Comparison of ENCODE assay signal across 10 cellular contexts in the genomic region with DNA sequence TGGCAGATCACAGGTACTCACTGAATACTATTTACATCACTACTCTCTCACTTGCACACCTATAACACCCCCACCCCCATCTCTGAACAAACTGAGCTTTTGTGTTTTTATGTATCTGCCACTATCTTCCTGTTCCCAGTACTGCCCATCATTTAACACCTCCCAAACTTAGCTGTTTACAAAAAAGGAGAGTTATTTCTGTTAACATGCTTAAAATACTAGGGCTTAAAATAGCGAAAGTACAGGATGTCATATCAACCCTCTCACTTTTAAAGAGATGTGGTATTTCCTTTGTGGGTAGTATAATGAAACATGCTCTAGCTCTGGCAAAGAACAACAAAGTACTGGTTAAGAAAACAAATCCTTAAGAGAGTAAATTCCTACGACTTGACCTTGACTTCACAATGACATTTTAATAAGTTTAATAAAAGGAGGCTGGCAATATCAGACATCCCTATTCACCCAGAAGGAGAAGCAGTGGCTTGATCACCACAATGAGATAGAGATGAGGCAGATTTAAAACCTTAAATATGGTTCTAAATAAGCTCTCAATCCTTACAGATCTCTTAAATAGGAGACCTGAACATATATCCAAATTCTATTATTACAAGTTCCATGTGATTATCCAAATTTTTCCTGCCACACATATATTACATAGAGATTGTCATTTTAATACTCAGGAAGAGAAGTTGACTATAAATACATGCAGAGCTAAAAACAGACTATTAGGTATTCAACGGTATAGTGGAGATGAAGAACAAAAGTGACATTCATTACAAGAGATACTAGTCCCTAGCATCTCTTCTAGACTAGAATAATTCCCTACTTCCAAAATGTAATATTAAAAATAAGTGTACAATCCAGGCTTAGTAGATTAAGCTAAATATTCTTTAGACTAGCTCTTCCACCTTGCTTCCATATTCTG. TPM values are rescaled to one million over a fixed set of nuclear protein-coding genes. Genes with fewer than 3 reads are reported as not detected.
A peak's percentile ranks its signal among the peaks of the same experiment; 100 is the strongest.
DNase-seq lines count a peak whose midpoint lies in the region; ATAC-seq and TF ChIP-seq lines count a peak whose summit lies in the region.
"Had no signal": no experiment of that assay in that cellular context is flagged by ENCODE, and none has a peak within 500 bp of the region (broad histone marks: within the 10 kb centered on the region; RNA-seq: fewer than 3 reads in every experiment).

No MANE protein-coding gene starts in this region.

- peak overlapping the region; percentile 76; the same call in 1 of the 2 replicates for H3K4me2 ChIP-seq in IMR-90 (ENCODE audit: low read depth, low read length)

- no peak overlapping the region for H3K4ac ChIP-seq in IMR-90 (ENCODE audit: low read depth, low read length)

- dilution Hi-C loops in IMR-90 (cut with HindIII; ENCODE audit: low sequenced_read_pairs, unreplicated experiment): no loop called here

- peak; percentile 89 for ATAC-seq in GM19395 (IDR thresholded peaks at IDR 0.05; ENCODE audit: unreplicated experiment)
- ATAC-seq in IMR-90 (ENCODE audit: low read depth): peak; percentile 84
- peak; percentile 55 for ATAC-seq in gastroesophageal sphincter

- POLR2A ChIA-PET in IMR-90 (lab: Charles Lee; ENCODE audit: unreplicated experiment): no interaction called here

- no peak overlapping the region for H3K23ac ChIP-seq in IMR-90 (ENCODE audit: low read depth, low read length)

- H3K14ac ChIP-seq in IMR-90 (replicated peaks; ENCODE audit: low read depth, low read length): no peak overlapping the region

- peaks cover 4% of the 10 kb centered on the region; the same call in 1 of the 2 replicates for H3K36me3 ChIP-seq in IMR-90 (ENCODE audit: control insufficient read depth, insufficient read depth, low read length)
- peaks cover 0 to under 1% of the 10 kb centered on the region in 2 donors for H3K36me3 ChIP-seq in gastroesophageal sphincter
- H3K36me3 ChIP-seq in esophagus squamous epithelium: no peaks in the 10 kb centered on the region

- CTCF ChIA-PET in IMR-90 (lab: Yijun Ruan, JAX): no interaction called here

- H2BK5ac ChIP-seq in IMR-90 (ENCODE audit: low read depth, low read length, poor library complexity, severe bottlenecking): no peak overlapping the region

- H2BK20ac ChIP-seq in IMR-90 (ENCODE audit: low read depth, low read length): no peak overlapping the region

- H3K79me1 ChIP-seq in IMR-90 (ENCODE audit: low read depth in 1 of 2, low read length in 2 of 2): peaks cover 26 to 45% of the 10 kb centered on the region in 2 experiments; a peak in 3 of 4 replicates

- H3K27me3 ChIP-seq in IMR-90 (ENCODE audit: control insufficient read depth, insufficient read depth, low read length) (no peaks in the 10 kb centered on the region), gastroesophageal sphincter (no peaks in the 10 kb centered on the region), esophagus squamous epithelium (no peaks in the 10 kb centered on the region)

- no CpG with 5 or more reads among the region's 3 CpGs for WGBS in IMR-90 (ENCODE audit: extremely low coverage in 2 of 2, insufficient read length in 1 of 2), 2 experiments
- 4 to 17% methylated on average over 3 of the region's 3 CpGs for WGBS in gastroesophageal sphincter (ENCODE audit: low coverage in 1 of 2), 2 donors
- 28 to 37% methylated on average over 3 of the region's 3 CpGs for WGBS in esophagus squamous epithelium, 2 donors

- H3K4me3 ChIP-seq in IMR-90 (ENCODE audit: insufficient read depth, low read depth, low read length): no peak overlapping the region
- no peak overlapping the region for H3K4me3 ChIP-seq in gastroesophageal sphincter
- no peak overlapping the region for H3K4me3 ChIP-seq in esophagus squamous epithelium
- H3K4me3 ChIP-seq: lung had no signal

- no peak overlapping the region for H4K5ac ChIP-seq in IMR-90 (ENCODE audit: low read depth, low read length)

- in situ Hi-C loops in IMR-90 (cut with MboI; ENCODE audit: low sequenced_read_pairs): no loop called here

- no peak for TF ChIP-seq EP300 in gastroesophageal sphincter (IDR thresholded peaks at IDR 0.05)

- no peak overlapping the region for H2AK9ac ChIP-seq in IMR-90 (replicated peaks; ENCODE audit: low read depth, low read length, poor library complexity)

- H3K9ac ChIP-seq in IMR-90 (ENCODE audit: low read depth, low read length): no peak overlapping the region

- no peaks in the 10 kb centered on the region for H3K9me3 ChIP-seq in IMR-90 (ENCODE audit: control insufficient read depth, insufficient read depth, low read length)
- no peaks in the 10 kb centered on the region for H3K9me3 ChIP-seq in gastroesophageal sphincter
- H3K9me3 ChIP-seq in esophagus squamous epithelium: no peaks in the 10 kb centered on the region

- no peak overlapping the region for H4K8ac ChIP-seq in IMR-90 (ENCODE audit: low read depth in 2 of 2, low read length in 2 of 2)

- H3K4me1 ChIP-seq in IMR-90 (ENCODE audit: control insufficient read depth, insufficient read depth, low read length) (peaks cover 6% of the 10 kb centered on the region; the same call in 1 of the 2 replicates), gastroesophageal sphincter (peaks cover 11 to 74% (median 24%) of the 10 kb centered on the region in 3 donors), esophagus squamous epithelium (peaks cover 0 to 42% (median 6%) of the 10 kb centered on the region in 3 donors)

- no peak for TF ChIP-seq CTCF in IMR-90 (conservative IDR thresholded peaks at IDR 0.05; ENCODE audit: low read depth, low read length)
- TF ChIP-seq CTCF in gastroesophageal sphincter (IDR thresholded peaks at IDR 0.05): no peak
- TF ChIP-seq CTCF in esophagus squamous epithelium (IDR thresholded peaks at IDR 0.05): no peak

- peaks cover 7% of the 10 kb centered on the region; the same call in 1 of the 2 replicates for H4K20me1 ChIP-seq in IMR-90 (ENCODE audit: insufficient read depth, low read length)

- intact Hi-C loops in IMR-90 (cut with micrococcal nuclease) (no loop called here), esophagus squamous epithelium (cut with DNase I) (no loop called here)

- no TSS peak for BruUV-seq in IMR-90 (replicated peaks; lab: Mats Ljungman, UMichigan)

- no peak overlapping the region for H4K91ac ChIP-seq in IMR-90 (ENCODE audit: insufficient read depth, low read depth, low read length)

- H2BK15ac ChIP-seq in IMR-90 (ENCODE audit: low read depth, low read length): no peak overlapping the region

- H3K27ac ChIP-seq in IMR-90 (ENCODE audit: insufficient read depth, low read length) (no peak overlapping the region), gastroesophageal sphincter (peak overlapping the region; percentile 36 to 70 (median 53)), esophagus squamous epithelium (peak overlapping the region in 2 of 4 donors; percentile 38 to 40)

- no peak overlapping the region for H2AK5ac ChIP-seq in IMR-90 (ENCODE audit: low read depth, low read length)

- peaks cover 5% of the 10 kb centered on the region for H3K9me1 ChIP-seq in IMR-90 (ENCODE audit: insufficient read depth, low read length)

- no peak overlapping the region for H3K56ac ChIP-seq in IMR-90 (ENCODE audit: extremely low read depth, insufficient read depth, low read length)

- 0 out of 2 replicates have a peak overlapping the region, but pooled peaks have one; percentile 27 for H3K18ac ChIP-seq in IMR-90 (ENCODE audit: low read depth, low read length)

- no peak for TF ChIP-seq RAD21 in IMR-90 (IDR thresholded peaks at IDR 0.05; ENCODE audit: low read length)

- no peak for TF ChIP-seq POLR2A in IMR-90 (IDR thresholded peaks at IDR 0.05; ENCODE audit: low read depth, low read length)
- TF ChIP-seq POLR2A in gastroesophageal sphincter (IDR thresholded peaks at IDR 0.05): no peak
- no peak for TF ChIP-seq POLR2A in esophagus squamous epithelium (IDR thresholded peaks at IDR 0.05)

- no peak overlapping the region for H2AFZ ChIP-seq in IMR-90 (replicated peaks; ENCODE audit: low read length, poor library complexity)

- H2BK120ac ChIP-seq in IMR-90 (ENCODE audit: low read depth, low read length): no peak overlapping the region

- peak; percentile 45 for DNase-seq in A172 (ENCODE audit: low spot score)
- peak; percentile 34 for DNase-seq in IMR-90
- DNase-seq in NCI-H1092 (lab: John Stamatoyannopoulos, UW): no peak
- no peak for DNase-seq in nucleus accumbens (lab: John Stamatoyannopoulos, UW)
- DNase-seq in esophagus squamous epithelium (lab: John Stamatoyannopoulos, UW): no peak
- no peak for DNase-seq in NCI-H1694 treated with DMSO at 0.1 percent for 48 hours (lab: John Stamatoyannopoulos, UW)

TF ChIP-seq in IMR-90, 13 proteins besides CTCF, POLR2A, EP300 and RAD21 (continues in another document):
- TF ChIP-seq NFE2L2 (IDR thresholded peaks at IDR 0.05; ENCODE audit: low read depth, low read length) (no peak), BHLHE40 (IDR thresholded peaks at IDR 0.05; ENCODE audit: low read depth, low read length) (no peak), MAZ (IDR thresholded peaks at IDR 0.05; ENCODE audit: borderline replicate concordance, low read depth, low read length) (no peak)

RNA-seq across cellular contexts. Expression of gene TRAK2, which starts 36.9 kb away (rescaled TPM):
- total RNA-seq in A172 (2014; rRNA removed; shearing (Covaris generic)): 32.6 and 33.0 TPM in 2 replicates
- 48.9 and 65.4 TPM in 2 replicates for total RNA-seq in IMR-90 (2012; rRNA removed)
- 10.7 and 13.1 TPM in 2 replicates for polyA plus RNA-seq in IMR-90 (2012; rRNA removed)
- polyA plus RNA-seq in IMR-90 (2012; cell fraction: cytosol; rRNA removed): 4.0 and 4.2 TPM in 2 replicates
- polyA plus RNA-seq in IMR-90 (2012; cell fraction: nucleus; rRNA removed; ENCODE audit: low replicate concordance): 3.1 and 15.3 TPM in 2 replicates
- total RNA-seq in gastroesophageal sphincter: 100 to 1,000 TPM in 2 of 4 donors, 10 to 100 TPM in 2; 64.8 to 129 (median 105) TPM
- 10 to 100 TPM in 2 of 4 donors, 1 to 10 TPM in 2; 7.9 to 32.8 (median 13.7) TPM for total RNA-seq in esophagus squamous epithelium

RNA-seq across cellular contexts. Expression of gene STRADB, which starts 37.2 kb away (rescaled TPM):
- 51.7 and 64.7 TPM in 2 replicates for total RNA-seq in A172 (2014; rRNA removed; shearing (Covaris generic))
- total RNA-seq in IMR-90 (2012; rRNA removed) (31.5 and 32.5 TPM in 2 replicates), gastroesophageal sphincter (10 to 100 TPM in 3 of 4 donors, 1 to 10 TPM in 1; 9.3 to 34.9 (median 13.0) TPM), esophagus squamous epithelium (10 to 100 TPM in 3 of 4 donors, 1 to 10 TPM in 1; 4.8 to 18.2 (median 14.6) TPM)
- 11.4 and 14.9 TPM in 2 replicates for polyA plus RNA-seq in IMR-90 (2012; rRNA removed)
- 6.5 and 8.2 TPM in 2 replicates for polyA plus RNA-seq in IMR-90 (2012; cell fraction: cytosol; rRNA removed)
- polyA plus RNA-seq in IMR-90 (2012; cell fraction: nucleus; rRNA removed; ENCODE audit: low replicate concordance): 8.4 and 22.6 TPM in 2 replicates

RNA-seq across cellular contexts. Expression of gene FLACC1, which starts 57.2 kb away (rescaled TPM):
- total RNA-seq in A172 (2014; rRNA removed; shearing (Covaris generic)): not detected in 2 replicates
- total RNA-seq in IMR-90 (2012; rRNA removed) (0.54 and 0.56 TPM in 2 replicates), gastroesophageal sphincter (1 to 10 TPM; 1.1 to 3.8 (median 3.2) TPM), esophagus squamous epithelium (1 to 10 TPM in 1 of 4 donors, under 1 TPM in 3; 0.19 to 5.1 (median 0.52) TPM)
- 0.11 and 0.32 TPM in 2 replicates for polyA plus RNA-seq in IMR-90 (2012; rRNA removed)
- polyA plus RNA-seq in IMR-90 (2012; cell fraction: cytosol; rRNA removed): not detected in 2 replicates
- polyA plus RNA-seq in IMR-90 (2012; cell fraction: nucleus; rRNA removed; ENCODE audit: low replicate concordance): 0.03 and 1.1 TPM in 2 replicates
- total RNA-seq: Daoy had no signal

Comparison
In these comparisons a context has a peak if more than half of its experiments do, and no peak if none do; other contexts are left out.
1. DNase-seq: peak in A172 (single experiment) and IMR-90 (single experiment); none in NCI-H1092 (single experiment), nucleus accumbens (0 of 56), esophagus squamous epithelium (single experiment) and NCI-H1694 treated with DMSO at 0.1 percent for 48 hours (single experiment).
2. Peak in every context shown above with its lines, with median percentiles within 50 percentile points of each other: ATAC-seq.